11 cellular contexts compared by ENCODE assay signal in genomic region chr12:114691810-114692557, GRCh38. TPM values are rescaled to one million over a fixed set of nuclear protein-coding genes. Genes with fewer than 3 reads are reported as not detected.
A peak's percentile ranks its signal among the peaks of the same experiment; 100 is the strongest.
DNase-seq lines count a peak whose midpoint lies in the region; ATAC-seq and TF ChIP-seq lines count a peak whose summit lies in the region.
"Had no signal": no experiment of that assay in that cellular context is flagged by ENCODE, and none has a peak within 500 bp of the region (broad histone marks: within the 10 kb centered on the region; RNA-seq: fewer than 3 reads in every experiment).

No MANE protein-coding gene starts in this region.

- intact Hi-C loops in adrenal gland (cut with DNase I): no loop called here

- peak overlapping the region; percentile 26 to 72 (median 52) for H3K4me3 ChIP-seq in adrenal gland
- peak overlapping the region; percentile 20; the same call in 1 of the 2 replicates for H3K4me3 ChIP-seq in iPS-18c (ENCODE audit: insufficient read depth, low read depth, low read length)

- DNase-seq in EH (ENCODE audit: low read depth) (peak; percentile 72), adrenal gland (peak in 5 of 7 donors; percentile 42 to 61 (median 53)), retina (peak; percentile 42), DMS114 treated with DMSO at 0.1 percent for 48 hours (lab: John Stamatoyannopoulos, UW; ENCODE audit: unreplicated experiment) (no peak), GM03348 (ENCODE audit: low spot score) (no peak)
- no peak for DNase-seq in activated CD8-positive, alpha-beta memory T cell treated with anti-CD3 and anti-CD28 coated beads for 24 hours
- DNase-seq: activated CD4-positive, alpha-beta T cell treated with anti-CD3 and anti-CD28 coated beads, Interleukin-2, amount 50 U/mL, for 4 hours; activated naive CD8-positive, alpha-beta T cell treated with anti-CD3 and anti-CD28 coated beads, Interleukin-2, amount 10 ng/mL, durations not matched to agents 7 days and 5 days; COR-L47 had no signal

- TF ChIP-seq CTCF in adrenal gland (IDR thresholded peaks at IDR 0.05): no peak

- no peaks in the 10 kb centered on the region for H3K36me3 ChIP-seq in adrenal gland (replicated peaks in 1 of 2)

- H3K9me3 ChIP-seq in adrenal gland (replicated peaks in 1 of 3): no peaks in the 10 kb centered on the region
- no peaks in the 10 kb centered on the region for H3K9me3 ChIP-seq in iPS-18c (ENCODE audit: control insufficient read depth, insufficient read depth, low read length)

- 10 to 21% (median 17%) methylated on average over 22 to 57 of the region's 57 CpGs for WGBS in adrenal gland, 4 donors

- H3K27ac ChIP-seq in adrenal gland: peak overlapping the region; percentile 35 to 99 (median 92)

- ATAC-seq in HG03378 (IDR thresholded peaks at IDR 0.05; ENCODE audit: unreplicated experiment): no peak

- peaks cover 12 to 21% of the 10 kb centered on the region in 2 donors for H3K4me1 ChIP-seq in adrenal gland (replicated peaks in 1 of 2)

- H3K27me3 ChIP-seq in adrenal gland: no peaks in the 10 kb centered on the region

- no peak for TF ChIP-seq POLR2A in adrenal gland (IDR thresholded peaks at IDR 0.05)

RNA-seq across cellular contexts. Expression of gene TBX3, which starts 8.0 kb away (rescaled TPM):
- 100 to 1,000 TPM; 273 to 602 (median 396) TPM for total RNA-seq in adrenal gland
- 100 to 1,000 TPM; 172 to 216 (median 181) TPM for polyA plus RNA-seq in adrenal gland
- total RNA-seq: activated naive CD8-positive, alpha-beta T cell treated with anti-CD3 and anti-CD28 coated beads, Interleukin-2, amount 10 ng/mL, durations not matched to agents 7 days and 5 days had no signal

Comparison
In these comparisons a context has a peak if more than half of its experiments do, and no peak if none do; other contexts are left out.
1. DNase-seq: peak in EH (single experiment), adrenal gland (5 of 7) and retina (single experiment); none in DMS114 treated with DMSO at 0.1 percent for 48 hours (single experiment), GM03348 (single experiment) and activated CD8-positive, alpha-beta memory T cell treated with anti-CD3 and anti-CD28 coated beads for 24 hours (single experiment).